Comparison of ENCODE assay signal across 14 cellular contexts in genomic region chr1:167654975-167655575, GRCh38. TPM values are rescaled to one million over a fixed set of nuclear protein-coding genes. Genes with fewer than 3 reads are reported as not detected.
A peak's percentile ranks its signal among the peaks of the same experiment; 100 is the strongest.
DNase-seq lines count a peak whose midpoint lies in the region; ATAC-seq and TF ChIP-seq lines count a peak whose summit lies in the region.
"Had no signal": no experiment of that assay in that cellular context is flagged by ENCODE, and none has a peak within 500 bp of the region (broad histone marks: within the 10 kb centered on the region; RNA-seq: fewer than 3 reads in every experiment).

No MANE protein-coding gene starts in this region.

- H3K9me3 ChIP-seq in body of pancreas (no peaks in the 10 kb centered on the region), left lung (no peaks in the 10 kb centered on the region)
- H3K9me3 ChIP-seq: uterus had no signal

- H3K4me3 Mint-ChIP-seq in activated naive CD4-positive, alpha-beta T cell treated with anti-CD3 and anti-CD28 coated beads for 36 hours, result no peak overlapping the region
- H3K4me3 Mint-ChIP-seq in stimulated activated naive B cell treated with anti-CD40 and anti-IgM and Interleukin-4, amounts not matched to agents 10 μg/mL and 1 μg/mL and 100 μg/mL, for 72 hours, result peak overlapping the region in 1 of 2 donors; percentile 43

- no peak for DNase-seq in activated naive CD4-positive, alpha-beta T cell treated with anti-CD3 and anti-CD28 coated beads for 36 hours
- no peak for DNase-seq in activated naive CD4-positive, alpha-beta T cell treated with anti-CD3 and anti-CD28 coated beads, Interleukin-2, amount 50 U/mL, for 16 hours
- DNase-seq in body of pancreas (no peak), left lung (no peak), NCI-H187 (lab: John Stamatoyannopoulos, UW) (no peak)
- DNase-seq in stimulated activated naive B cell treated with anti-CD40 and anti-IgM and Interleukin-4, amounts not matched to agents 10 μg/mL and 1 μg/mL and 100 μg/mL, for 72 hours, result no peak
- DNase-seq in activated effector memory CD4-positive, alpha-beta T cell treated with Interleukin-2 at 50 U/mL for 16 hours, result no peak
- DNase-seq: kidney; stimulated activated CD4-positive, alpha-beta T cell treated with anti-CD3 and anti-CD28 coated beads, Interleukin-2, amount 100 ng/mL, for 24 hours; stimulated activated CD8-positive, alpha-beta memory T cell treated with anti-CD3 and anti-CD28 coated beads, Interleukin-4, amount 100 ng/mL, for 48 hours; uterus had no signal

- WGBS in body of pancreas, 2 donors, result 50 to 83% methylated on average over 5 to 7 of the region's 7 CpGs

- CTCF ChIA-PET in activated naive CD4-positive, alpha-beta T cell treated with anti-CD3 and anti-CD28 coated beads for 36 hours (lab: Charles Lee), result interaction anchor here (0.8 to 1.7 kb wide), 6 partner anchors 9 to 114 kb away, joined by 3 to 9 read pairs (median 4); no protein-coding TSS in a partner anchor

- H3K27ac ChIP-seq in body of pancreas (no peak overlapping the region), left lung (peak overlapping the region in 1 of 2 donors; percentile 33)
- H3K27ac ChIP-seq: uterus had no signal

- peaks cover 90% of the 10 kb centered on the region for H3K4me1 Mint-ChIP-seq in activated naive CD4-positive, alpha-beta T cell treated with anti-CD3 and anti-CD28 coated beads for 36 hours (ENCODE audit: low read depth)
- H3K4me1 Mint-ChIP-seq in stimulated activated naive B cell treated with anti-CD40 and anti-IgM and Interleukin-4, amounts not matched to agents 10 μg/mL and 1 μg/mL and 100 μg/mL, for 72 hours, result peaks cover 70 to 91% of the 10 kb centered on the region in 2 donors

- no peaks in the 10 kb centered on the region for H3K27me3 Mint-ChIP-seq in activated naive CD4-positive, alpha-beta T cell treated with anti-CD3 and anti-CD28 coated beads for 36 hours (ENCODE audit: low read depth)
- no peaks in the 10 kb centered on the region for H3K27me3 Mint-ChIP-seq in stimulated activated naive B cell treated with anti-CD40 and anti-IgM and Interleukin-4, amounts not matched to agents 10 μg/mL and 1 μg/mL and 100 μg/mL, for 72 hours

- TF ChIP-seq POLR2A in body of pancreas (IDR thresholded peaks at IDR 0.05), result no peak

- no peaks in the 10 kb centered on the region for H3K4me1 ChIP-seq in body of pancreas
- peaks cover 12 to 74% of the 10 kb centered on the region in 2 donors for H3K4me1 ChIP-seq in left lung
- H3K4me1 ChIP-seq: uterus had no signal

- peaks cover 5% of the 10 kb centered on the region for H3K36me3 Mint-ChIP-seq in activated naive CD4-positive, alpha-beta T cell treated with anti-CD3 and anti-CD28 coated beads for 36 hours (ENCODE audit: low read depth)
- peaks cover 18 to 42% of the 10 kb centered on the region in 2 donors for H3K36me3 Mint-ChIP-seq in stimulated activated naive B cell treated with anti-CD40 and anti-IgM and Interleukin-4, amounts not matched to agents 10 μg/mL and 1 μg/mL and 100 μg/mL, for 72 hours

- H3K9me3 Mint-ChIP-seq in activated naive CD4-positive, alpha-beta T cell treated with anti-CD3 and anti-CD28 coated beads for 36 hours, result no peaks in the 10 kb centered on the region
- peaks cover 0 to 2% of the 10 kb centered on the region in 2 donors for H3K9me3 Mint-ChIP-seq in stimulated activated naive B cell treated with anti-CD40 and anti-IgM and Interleukin-4, amounts not matched to agents 10 μg/mL and 1 μg/mL and 100 μg/mL, for 72 hours
- H3K9me3 Mint-ChIP-seq: activated naive CD4-positive, alpha-beta T cell treated with anti-CD3 and anti-CD28 coated beads, Interleukin-2, amount 50 U/mL, for 72 hours had no signal

- intact Hi-C loops in activated naive CD4-positive, alpha-beta T cell treated with anti-CD3 and anti-CD28 coated beads for 36 hours (cut with micrococcal nuclease), result no loop called here
- intact Hi-C loops in body of pancreas (cut with DNase I) (no loop called here), left lung (cut with DNase I) (no loop called here)

- H3K36me3 ChIP-seq in body of pancreas (replicated peaks in 1 of 2; ENCODE audit: insufficient read depth in 1 of 2, low read depth in 2 of 2) (no peaks in the 10 kb centered on the region), left lung (no peaks in the 10 kb centered on the region)
- H3K36me3 ChIP-seq: uterus had no signal

- peak overlapping the region; percentile 25 for H3K27ac Mint-ChIP-seq in activated naive CD4-positive, alpha-beta T cell treated with anti-CD3 and anti-CD28 coated beads for 36 hours
- H3K27ac Mint-ChIP-seq in stimulated activated naive B cell treated with anti-CD40 and anti-IgM and Interleukin-4, amounts not matched to agents 10 μg/mL and 1 μg/mL and 100 μg/mL, for 72 hours, result peak overlapping the region; percentile 84

- TF ChIP-seq CTCF in body of pancreas (IDR thresholded peaks at IDR 0.05), result no peak
- no peak for TF ChIP-seq CTCF in left lung (IDR thresholded peaks at IDR 0.05)

- ATAC-seq in body of pancreas (peak; percentile 38), left lung (peak; percentile 11), GM21367 (IDR thresholded peaks at IDR 0.05; ENCODE audit: unreplicated experiment) (no peak)
- ATAC-seq in stimulated activated naive B cell treated with anti-CD40 and anti-IgM and Interleukin-4, amounts not matched to agents 10 μg/mL and 1 μg/mL and 100 μg/mL, for 72 hours (replicated peaks), result no peak
- ATAC-seq: activated naive CD4-positive, alpha-beta T cell treated with anti-CD3 and anti-CD28 coated beads, Interleukin-2, amount 50 U/mL, for 72 hours had no signal

- H3K27me3 ChIP-seq in body of pancreas, result no peaks in the 10 kb centered on the region
- no peaks in the 10 kb centered on the region for H3K27me3 ChIP-seq in left lung
- H3K27me3 ChIP-seq: uterus had no signal

- no peak overlapping the region for H3K4me3 ChIP-seq in body of pancreas
- no peak overlapping the region for H3K4me3 ChIP-seq in left lung
- H3K4me3 ChIP-seq: uterus had no signal

RNA-seq across cellular contexts. Expression of gene RCSD1, which starts 25.0 kb away (rescaled TPM):
- total RNA-seq in activated naive CD4-positive, alpha-beta T cell treated with anti-CD3 and anti-CD28 coated beads for 36 hours, result 10 to 100 TPM; 27.3 to 27.9 TPM
- total RNA-seq in body of pancreas (1 to 10 TPM; 4.7 to 5.6 TPM), left lung (10 to 100 TPM; 12.2 to 21.5 TPM)
- total RNA-seq: epithelial cell of proximal tubule had no signal

Comparison
In these comparisons a context has a peak if more than half of its experiments do, and no peak if none do; other contexts are left out.
1. ATAC-seq: peak in body of pancreas (single experiment) and left lung (single experiment); none in stimulated activated naive B cell treated with anti-CD40 and anti-IgM and Interleukin-4, amounts not matched to agents 10 μg/mL and 1 μg/mL and 100 μg/mL, for 72 hours (0 of 2) and GM21367 (single experiment).